ENCODE assay signal across 8 cellular contexts in genomic region chr5:14871573-14872069, GRCh38. TPM values are rescaled to one million over a fixed set of nuclear protein-coding genes. Genes with fewer than 3 reads are reported as not detected.
DNase-seq lines count a peak whose midpoint lies in the region; ATAC-seq and TF ChIP-seq lines count a peak whose summit lies in the region.

TSS of gene ANKH (minus strand) at chr5:14871778. CDS start at chr5:14871447, 331 bp downstream.

- H3K36me3 Mint-ChIP-seq in CD4-positive, alpha-beta T cell (ENCODE audit: low read depth), result peaks cover 8% of the 10 kb centered on the region
- no peaks in the 10 kb centered on the region for H3K36me3 Mint-ChIP-seq in endodermal cell (ENCODE audit: low read depth)

- POLR2A ChIA-PET in CD4-positive, alpha-beta T cell (lab: Charles Lee), result interaction anchor here (0.8 to 4.5 kb wide), 8 partner anchors 9 to 186 kb away, joined by 3 to 35 read pairs (median 8); no protein-coding TSS in a partner anchor

- no peaks in the 10 kb centered on the region for H3K27me3 ChIP-seq in CD4-positive, alpha-beta T cell (ENCODE audit: control insufficient read depth, insufficient read depth, low read length)
- H3K27me3 ChIP-seq in endodermal cell (ENCODE audit: control insufficient read depth, insufficient read depth, low read length, poor library complexity, severe bottlenecking), result peaks cover 24% of the 10 kb centered on the region

- peak within 1 kb of the TSS; percentile 87 for H3K27ac Mint-ChIP-seq in CD4-positive, alpha-beta T cell
- peak within 1 kb of the TSS; percentile 64 for H3K27ac Mint-ChIP-seq in endodermal cell

- H3K36me3 ChIP-seq in endodermal cell (ENCODE audit: control insufficient read depth, insufficient read depth, low read length) (no peaks in the 10 kb centered on the region), mesodermal cell (ENCODE audit: control insufficient read depth, insufficient read depth, low read length) (no peaks in the 10 kb centered on the region)

- peak within 1 kb of the TSS; percentile 70 for H3K27ac ChIP-seq in CD4-positive, alpha-beta T cell (ENCODE audit: low read depth, low read length)
- no peak within 1 kb of the TSS for H3K27ac ChIP-seq in endodermal cell (ENCODE audit: low read depth, low read length)
- no peak within 1 kb of the TSS for H3K27ac ChIP-seq in mesodermal cell (ENCODE audit: low read depth, low read length, severe bottlenecking)

- no peaks in the 10 kb centered on the region for H3K9me3 Mint-ChIP-seq in CD4-positive, alpha-beta T cell
- no peaks in the 10 kb centered on the region for H3K9me3 Mint-ChIP-seq in endodermal cell

- ATAC-seq in CD4-positive, alpha-beta T cell (ENCODE audit: poor library complexity), result peak; percentile 85
- peak; percentile 84 for ATAC-seq in GM19351 (IDR thresholded peaks at IDR 0.05; ENCODE audit: unreplicated experiment)
- ATAC-seq in HG03469 (IDR thresholded peaks at IDR 0.05; ENCODE audit: unreplicated experiment), result peak; percentile 92

- DNase-seq in CD4-positive, alpha-beta T cell, result peak; percentile 58 to 90 (median 78)
- DNase-seq in NCI-H774 (lab: John Stamatoyannopoulos, UW) (peak; percentile 87), endodermal cell (peak; percentile 88)
- peak; percentile 40 to 71 (median 56) for DNase-seq in activated CD8-positive, alpha-beta memory T cell treated with anti-CD3 and anti-CD28 coated beads for 48 hours (ENCODE audit: low read depth in 2 of 3, low spot score in 2 of 3)
- DNase-seq in stimulated activated CD8-positive, alpha-beta memory T cell treated with anti-CD3 and anti-CD28 coated beads, Interleukin-15, amount 100 ng/mL, for 4 hours (ENCODE audit: low read depth in 2 of 2), result peak; percentile 64 to 80

- H3K27me3 Mint-ChIP-seq in CD4-positive, alpha-beta T cell, result no peaks in the 10 kb centered on the region
- H3K27me3 Mint-ChIP-seq in endodermal cell (ENCODE audit: insufficient read depth), result peaks cover 31% of the 10 kb centered on the region

- H3K4me3 ChIP-seq in endodermal cell (ENCODE audit: low read length) (peak within 1 kb of the TSS; percentile 84), mesodermal cell (ENCODE audit: extremely low read depth, insufficient read depth, low read length, poor library complexity, severe bottlenecking) (peak within 1 kb of the TSS; percentile 64)

- intact Hi-C loops in CD4-positive, alpha-beta T cell (cut with DNase I, micrococcal nuclease), result loop anchor here (2.0 to 5.0 kb wide), 7 partner anchors 63 to 289 kb away; partner anchors contain the start of gene OTULINL (in 1 of the 2)

- H3K4me1 Mint-ChIP-seq in CD4-positive, alpha-beta T cell (ENCODE audit: low read depth), result peaks cover 31% of the 10 kb centered on the region
- H3K4me1 Mint-ChIP-seq in endodermal cell, result peaks cover 12% of the 10 kb centered on the region

- no peaks in the 10 kb centered on the region for H3K4me1 ChIP-seq in endodermal cell (ENCODE audit: control insufficient read depth, insufficient read depth, low read length)
- H3K4me1 ChIP-seq in mesodermal cell (ENCODE audit: control insufficient read depth, insufficient read depth, low read length, poor library complexity, severe bottlenecking), result peaks cover 12% of the 10 kb centered on the region

- peak within 1 kb of the TSS; percentile 96 for H3K4me3 Mint-ChIP-seq in CD4-positive, alpha-beta T cell
- peak within 1 kb of the TSS; percentile 71 for H3K4me3 Mint-ChIP-seq in endodermal cell

- H3K9me3 ChIP-seq in CD4-positive, alpha-beta T cell (ENCODE audit: control insufficient read depth, low read length), result no peaks in the 10 kb centered on the region
- no peaks in the 10 kb centered on the region for H3K9me3 ChIP-seq in endodermal cell (ENCODE audit: control insufficient read depth, low read length)
- H3K9me3 ChIP-seq in mesodermal cell (ENCODE audit: control insufficient read depth, low read length), result no peaks in the 10 kb centered on the region

- CTCF ChIA-PET in CD4-positive, alpha-beta T cell (lab: Charles Lee), result interaction anchor here (0.9 to 2.3 kb wide), 3 partner anchors 14 to 144 kb away, joined by 3 to 22 read pairs (median 5); no protein-coding TSS in a partner anchor

- WGBS in endodermal cell (ENCODE audit: insufficient coverage in 1 of 2, insufficient read length in 1 of 2), 2 experiments, result 0% methylated on average over 78 of the region's 78 CpGs; no CpG with 5 or more reads in 1 of the 2 experiments
- WGBS in mesodermal cell (ENCODE audit: insufficient coverage in 2 of 2), 2 experiments, result 0 to 1% methylated on average over 35 to 56 of the region's 78 CpGs

- TF ChIP-seq CTCF in CD4-positive, alpha-beta T cell (IDR thresholded peaks at IDR 0.05), result no peak
- TF ChIP-seq CTCF in endodermal cell (conservative IDR thresholded peaks at IDR 0.05), result no peak

- H3K9ac ChIP-seq in endodermal cell (ENCODE audit: extremely low read depth, low read length, poor library complexity, severe bottlenecking), result peak within 1 kb of the TSS; percentile 17

RNA-seq across cellular contexts. Expression of gene ANKH, which starts in this region (rescaled TPM):
- 10 to 100 TPM; 69.5 to 72.3 TPM for total RNA-seq in CD4-positive, alpha-beta T cell
- total RNA-seq in endodermal cell, result 10 to 100 TPM; 26.5 to 43.4 TPM
- 7.7 TPM for polyA plus RNA-seq in endodermal cell (2013, experiment 1 of 2)
- polyA plus RNA-seq in endodermal cell (2013, experiment 2 of 2), result 6.6 TPM
- polyA plus RNA-seq in mesodermal cell (2013, experiment 1 of 2), result 9.7 TPM
- 9.7 TPM for polyA plus RNA-seq in mesodermal cell (2013, experiment 2 of 2)
